9 cellular contexts compared by ENCODE assay signal in the genomic region with DNA sequence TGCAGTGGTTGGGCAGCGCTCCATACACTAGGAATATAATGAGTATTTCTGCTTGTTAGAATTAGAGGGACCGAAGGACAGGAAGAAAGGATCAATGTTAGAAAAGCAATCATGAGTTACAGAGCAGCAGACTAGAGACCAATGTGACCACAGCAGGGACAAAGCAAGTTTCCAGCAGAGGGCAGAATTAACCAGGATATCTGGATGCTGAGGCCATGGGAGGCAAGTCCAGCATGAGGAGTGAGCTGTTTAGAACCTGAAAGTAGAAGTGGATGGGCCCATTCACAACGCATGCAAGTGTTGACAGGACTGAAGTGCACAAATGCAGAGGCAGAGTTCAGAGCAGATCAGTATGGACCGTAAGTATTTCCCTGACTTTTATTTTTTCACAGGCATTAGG.
DNase-seq lines count a peak whose midpoint lies in the region; ATAC-seq, FAIRE-seq and TF ChIP-seq lines count a peak whose summit lies in the region.
"Had no signal": no experiment of that assay in that cellular context is flagged by ENCODE, and none has a peak within 500 bp of the region (broad histone marks: within the 10 kb centered on the region; RNA-seq: fewer than 3 reads in every experiment).

No MANE protein-coding gene starts in this region.

- no peak overlapping the region for H2AFZ ChIP-seq in astrocyte (ENCODE audit: low read depth, low read length)

- no peak overlapping the region for H3K27ac ChIP-seq in DOHH2 (ENCODE audit: low read depth, low read length)
- no peak overlapping the region for H3K27ac ChIP-seq in astrocyte (ENCODE audit: low read depth, low read length)
- no peak overlapping the region for H3K27ac ChIP-seq in lower lobe of right lung

- TF ChIP-seq CTCF in DOHH2 (IDR thresholded peaks at IDR 0.05; ENCODE audit: low read depth, low read length, poor library complexity, severe bottlenecking) (peak; percentile 50), astrocyte (IDR thresholded peaks at IDR 0.05; ENCODE audit: insufficient read depth, low read depth, low read length) (peak; percentile 15), lower lobe of right lung (IDR thresholded peaks at IDR 0.05) (peak; percentile 39), GM13976 (IDR thresholded peaks at IDR 0.05; ENCODE audit: borderline replicate concordance, control extremely low read depth, extremely low read depth, insufficient read depth, missing control alignments) (no peak)

- H3K79me2 ChIP-seq in DOHH2 (ENCODE audit: control insufficient read depth, low read length) (no peaks in the 10 kb centered on the region), astrocyte (ENCODE audit: insufficient read depth, low read length) (no peaks in the 10 kb centered on the region)

- H3K9me3 Mint-ChIP-seq in astrocyte (ENCODE audit: unreplicated experiment): no peaks in the 10 kb centered on the region
- peaks cover 4 to 6% of the 10 kb centered on the region in 2 donors for H3K9me3 Mint-ChIP-seq in effector memory CD8-positive, alpha-beta T cell
- H3K9me3 Mint-ChIP-seq in activated T-helper 2 cell treated with anti-CD3 and anti-CD28 coated beads, Interferon-gamma antibody, Interleukin-2, Interleukin-4, amounts not matched to agents 10 μg/mL and 5 μg/mL and 100 μg/mL, durations not matched to agents 14 hours and 24 hours and 36 hours: no peaks in the 10 kb centered on the region
- H3K9me3 Mint-ChIP-seq: activated naive CD8-positive, alpha-beta T cell treated with anti-CD3 and anti-CD28 coated beads, Interleukin-2, amount 10 ng/mL, durations not matched to agents 7 days and 5 days had no signal

- FAIRE-seq in astrocyte (lab: Jason Lieb, UNC): no peak

- ATAC-seq in lower lobe of right lung: peak; percentile 46 to 48
- ATAC-seq in effector memory CD8-positive, alpha-beta T cell (replicated peaks): no peak

- H3K36me3 Mint-ChIP-seq in astrocyte (ENCODE audit: low read depth, unreplicated experiment): no peaks in the 10 kb centered on the region
- H3K36me3 Mint-ChIP-seq in effector memory CD8-positive, alpha-beta T cell (ENCODE audit: insufficient read depth): no peaks in the 10 kb centered on the region
- no peaks in the 10 kb centered on the region for H3K36me3 Mint-ChIP-seq in activated T-helper 2 cell treated with anti-CD3 and anti-CD28 coated beads, Interferon-gamma antibody, Interleukin-2, Interleukin-4, amounts not matched to agents 10 μg/mL and 5 μg/mL and 100 μg/mL, durations not matched to agents 14 hours and 24 hours and 36 hours (ENCODE audit: low read depth)
- H3K36me3 Mint-ChIP-seq: activated naive CD8-positive, alpha-beta T cell treated with anti-CD3 and anti-CD28 coated beads, Interleukin-2, amount 10 ng/mL, durations not matched to agents 7 days and 5 days had no signal

- no peak overlapping the region for H3K27ac Mint-ChIP-seq in astrocyte (ENCODE audit: unreplicated experiment)
- no peak overlapping the region for H3K27ac Mint-ChIP-seq in effector memory CD8-positive, alpha-beta T cell
- no peak overlapping the region for H3K27ac Mint-ChIP-seq in activated T-helper 2 cell treated with anti-CD3 and anti-CD28 coated beads, Interferon-gamma antibody, Interleukin-2, Interleukin-4, amounts not matched to agents 10 μg/mL and 5 μg/mL and 100 μg/mL, durations not matched to agents 14 hours and 24 hours and 36 hours
- H3K27ac Mint-ChIP-seq: activated naive CD8-positive, alpha-beta T cell treated with anti-CD3 and anti-CD28 coated beads, Interleukin-2, amount 10 ng/mL, durations not matched to agents 7 days and 5 days had no signal

- H3K4me3 ChIP-seq in DOHH2 (ENCODE audit: low read length) (no peak overlapping the region), astrocyte (ENCODE audit: insufficient read depth, low read depth, low read length) (no peak overlapping the region), lower lobe of right lung (no peak overlapping the region)

- no peak overlapping the region for H3K4me3 Mint-ChIP-seq in astrocyte (ENCODE audit: unreplicated experiment)
- no peak overlapping the region for H3K4me3 Mint-ChIP-seq in effector memory CD8-positive, alpha-beta T cell
- H3K4me3 Mint-ChIP-seq in activated T-helper 2 cell treated with anti-CD3 and anti-CD28 coated beads, Interferon-gamma antibody, Interleukin-2, Interleukin-4, amounts not matched to agents 10 μg/mL and 5 μg/mL and 100 μg/mL, durations not matched to agents 14 hours and 24 hours and 36 hours (ENCODE audit: low read depth): no peak overlapping the region
- H3K4me3 Mint-ChIP-seq: activated naive CD8-positive, alpha-beta T cell treated with anti-CD3 and anti-CD28 coated beads, Interleukin-2, amount 10 ng/mL, durations not matched to agents 7 days and 5 days had no signal

- no peaks in the 10 kb centered on the region for H3K9me2 ChIP-seq in DOHH2 (replicated peaks; ENCODE audit: control insufficient read depth, low read length)

- no peaks in the 10 kb centered on the region for H3K27me3 ChIP-seq in DOHH2 (ENCODE audit: control insufficient read depth, low read length)
- H3K27me3 ChIP-seq in astrocyte (ENCODE audit: insufficient read depth, low read length): no peaks in the 10 kb centered on the region
- H3K27me3 ChIP-seq in lower lobe of right lung (ENCODE audit: low read depth): no peaks in the 10 kb centered on the region

- DNase-seq in NCI-H1092 (lab: John Stamatoyannopoulos, UW) (peak; percentile 40), astrocyte (ENCODE audit: low read depth) (no peak), lower lobe of right lung (no peak), GF-D8 (lab: John Stamatoyannopoulos, UW) (no peak), GM13976 (ENCODE audit: low spot score) (no peak)
- no peak for DNase-seq in effector memory CD8-positive, alpha-beta T cell
- DNase-seq in activated T-helper 2 cell treated with anti-CD3 and anti-CD28 coated beads, Interferon-gamma antibody, Interleukin-2, Interleukin-4, amounts not matched to agents 10 μg/mL and 5 μg/mL and 100 μg/mL, durations not matched to agents 14 hours and 24 hours and 36 hours (ENCODE audit: low spot score): no peak
- DNase-seq: activated naive CD8-positive, alpha-beta T cell treated with anti-CD3 and anti-CD28 coated beads, Interleukin-2, amount 10 ng/mL, durations not matched to agents 7 days and 5 days had no signal

- H3K4me1 ChIP-seq in DOHH2 (ENCODE audit: control insufficient read depth, low read length) (no peaks in the 10 kb centered on the region), astrocyte (ENCODE audit: insufficient read depth, low read length) (no peaks in the 10 kb centered on the region), lower lobe of right lung (no peaks in the 10 kb centered on the region)

- in situ Hi-C loops in GM13976 (cut with MboI; ENCODE audit: low sequenced_read_pairs, unreplicated experiment): no loop called here

- H3K36me3 ChIP-seq in DOHH2 (ENCODE audit: control insufficient read depth, low read length) (no peaks in the 10 kb centered on the region), astrocyte (ENCODE audit: insufficient read depth, low read length) (no peaks in the 10 kb centered on the region), lower lobe of right lung (no peaks in the 10 kb centered on the region)

- H3K4me2 ChIP-seq in DOHH2 (ENCODE audit: low read length) (no peak overlapping the region), astrocyte (ENCODE audit: low read length) (no peak overlapping the region)

- no peaks in the 10 kb centered on the region for H4K20me1 ChIP-seq in DOHH2 (ENCODE audit: control insufficient read depth, insufficient read depth, low read depth, low read length)
- no peaks in the 10 kb centered on the region for H4K20me1 ChIP-seq in astrocyte (ENCODE audit: insufficient read depth, low read length)

- no peak overlapping the region for H3K9ac ChIP-seq in astrocyte (ENCODE audit: low read length)

- H3K9me3 ChIP-seq in DOHH2 (ENCODE audit: control insufficient read depth, insufficient read depth, low read length): no peaks in the 10 kb centered on the region
- H3K9me3 ChIP-seq in astrocyte (ENCODE audit: insufficient read depth, low read depth, low read length): no peaks in the 10 kb centered on the region
- H3K9me3 ChIP-seq in lower lobe of right lung: no peaks in the 10 kb centered on the region

- intact Hi-C loops in lower lobe of right lung (cut with DNase I): no loop called here
- intact Hi-C loops in activated T-helper 2 cell treated with anti-CD3 and anti-CD28 coated beads, Interferon-gamma antibody, Interleukin-2, Interleukin-4, amounts not matched to agents 10 μg/mL and 5 μg/mL and 100 μg/mL, durations not matched to agents 14 hours and 24 hours and 36 hours (cut with micrococcal nuclease): no loop called here

- peaks cover 13% of the 10 kb centered on the region for H3K4me1 Mint-ChIP-seq in astrocyte (ENCODE audit: low read depth, unreplicated experiment)
- H3K4me1 Mint-ChIP-seq in effector memory CD8-positive, alpha-beta T cell (ENCODE audit: low read depth in 2 of 2): no peaks in the 10 kb centered on the region
- no peaks in the 10 kb centered on the region for H3K4me1 Mint-ChIP-seq in activated T-helper 2 cell treated with anti-CD3 and anti-CD28 coated beads, Interferon-gamma antibody, Interleukin-2, Interleukin-4, amounts not matched to agents 10 μg/mL and 5 μg/mL and 100 μg/mL, durations not matched to agents 14 hours and 24 hours and 36 hours (ENCODE audit: low read depth)
- H3K4me1 Mint-ChIP-seq: activated naive CD8-positive, alpha-beta T cell treated with anti-CD3 and anti-CD28 coated beads, Interleukin-2, amount 10 ng/mL, durations not matched to agents 7 days and 5 days had no signal

- H3F3A ChIP-seq in DOHH2 (ENCODE audit: control insufficient read depth, insufficient read depth): no peaks in the 10 kb centered on the region

- no peaks in the 10 kb centered on the region for H3K27me3 Mint-ChIP-seq in astrocyte (ENCODE audit: low read depth, unreplicated experiment)
- no peaks in the 10 kb centered on the region for H3K27me3 Mint-ChIP-seq in effector memory CD8-positive, alpha-beta T cell
- H3K27me3 Mint-ChIP-seq in activated T-helper 2 cell treated with anti-CD3 and anti-CD28 coated beads, Interferon-gamma antibody, Interleukin-2, Interleukin-4, amounts not matched to agents 10 μg/mL and 5 μg/mL and 100 μg/mL, durations not matched to agents 14 hours and 24 hours and 36 hours (ENCODE audit: low read depth): no peaks in the 10 kb centered on the region
- H3K27me3 Mint-ChIP-seq: activated naive CD8-positive, alpha-beta T cell treated with anti-CD3 and anti-CD28 coated beads, Interleukin-2, amount 10 ng/mL, durations not matched to agents 7 days and 5 days had no signal
